In genomic region chr11:31236052-31236652, GRCh38 we compare ENCODE assay signal across 9 cellular contexts.
DNase-seq lines count a peak whose midpoint lies in the region; ATAC-seq and TF ChIP-seq lines count a peak whose summit lies in the region.
"Had no signal": no experiment of that assay in that cellular context is flagged by ENCODE, and none has a peak within 500 bp of the region (broad histone marks: within the 10 kb centered on the region; RNA-seq: fewer than 3 reads in every experiment).

No MANE protein-coding gene starts in this region.

- H3K79me2 ChIP-seq in PC-9 (ENCODE audit: low read depth) (no peaks in the 10 kb centered on the region), hepatocyte (no peaks in the 10 kb centered on the region)

- CTCF ChIA-PET in PC-9 (lab: Charles Lee): no interaction called here

- WGBS in hepatocyte (ENCODE audit: low lambda C conversion rate, missing lambda C conversion rate): 28% methylated on average over 1 of the region's 1 CpG

- no peaks in the 10 kb centered on the region for H3K36me3 ChIP-seq in PC-9 (ENCODE audit: low read depth)
- H3K36me3 ChIP-seq in hepatocyte (replicated peaks; ENCODE audit: insufficient read depth, low read depth): no peaks in the 10 kb centered on the region

- H3K9me2 ChIP-seq in PC-9 (ENCODE audit: insufficient read depth) (no peaks in the 10 kb centered on the region), hepatocyte (replicated peaks; ENCODE audit: insufficient read depth) (no peaks in the 10 kb centered on the region)

- H3K4me1 ChIP-seq in PC-9 (replicated peaks; ENCODE audit: insufficient read depth): no peaks in the 10 kb centered on the region
- no peaks in the 10 kb centered on the region for H3K4me1 ChIP-seq in hepatocyte (ENCODE audit: insufficient read depth)

- DNase-seq in DMS53 treated with DMSO at 0.1 percent for 48 hours (lab: John Stamatoyannopoulos, UW; ENCODE audit: unreplicated experiment): peak; percentile 7
- peak; percentile 25 for DNase-seq in KBM-7
- DNase-seq in PC-9: no peak
- DNase-seq in hepatocyte (ENCODE audit: low spot score): no peak
- no peak for DNase-seq in foreskin melanocyte
- DNase-seq in DMS153 treated with DMSO at 0.1 percent for 48 hours (lab: John Stamatoyannopoulos, UW; ENCODE audit: unreplicated experiment): no peak
- no peak for DNase-seq in Right ventricle myocardium inferior (ENCODE audit: missing footprints)

- H4K20me1 ChIP-seq in PC-9 (ENCODE audit: insufficient read depth): no peaks in the 10 kb centered on the region
- H4K20me1 ChIP-seq in hepatocyte (ENCODE audit: insufficient read depth, poor library complexity, severe bottlenecking): no peaks in the 10 kb centered on the region

- no peak overlapping the region for H3K27ac ChIP-seq in PC-9
- no peak overlapping the region for H3K27ac ChIP-seq in hepatocyte

- intact Hi-C loops in PC-9 (cut with micrococcal nuclease; ENCODE audit: unreplicated experiment) (loop anchor here (1.0 to 10.0 kb wide), 6 partner anchors 129 to 1059 kb away; no protein-coding TSS in a partner anchor), Right ventricle myocardium inferior (cut with DNase I) (no loop called here)

- POLR2A ChIA-PET in PC-9 (lab: Charles Lee; ENCODE audit: unreplicated experiment): no interaction called here

- no peaks in the 10 kb centered on the region for H3K9me3 ChIP-seq in PC-9 (ENCODE audit: insufficient read depth, low read depth)
- no peaks in the 10 kb centered on the region for H3K9me3 ChIP-seq in hepatocyte (ENCODE audit: low read depth)

- peak; percentile 68 for TF ChIP-seq CTCF in PC-9 (conservative IDR thresholded peaks at IDR 0.05)
- TF ChIP-seq CTCF in hepatocyte (IDR thresholded peaks at IDR 0.05; ENCODE audit: poor library complexity): peak; percentile 37

- no peaks in the 10 kb centered on the region for H3F3A ChIP-seq in PC-9 (ENCODE audit: insufficient read depth, low read depth)

- no peak overlapping the region for H3K4me3 ChIP-seq in PC-9
- no peak overlapping the region for H3K4me3 ChIP-seq in hepatocyte

- ATAC-seq in GM18873 (IDR thresholded peaks at IDR 0.05; ENCODE audit: low FRiP score, unreplicated experiment) (no peak), Right ventricle myocardium inferior (no peak)
- ATAC-seq: sciatic nerve had no signal

- H2AFZ ChIP-seq in PC-9 (no peak overlapping the region), hepatocyte (no peak overlapping the region)

- in situ Hi-C loops in KBM-7 (cut with MboI; ENCODE audit: low pct_unique_long_range_greater_than_20kb, low sequenced_read_pairs): loop anchor here (25.0 kb wide), 2 partner anchors 626 to 951 kb away; no protein-coding TSS in a partner anchor

- no TSS peak for BruUV-seq in PC-9 (replicated peaks; lab: Mats Ljungman, UMichigan)

- H3K27me3 ChIP-seq in PC-9 (ENCODE audit: insufficient read depth, low read depth) (no peaks in the 10 kb centered on the region), hepatocyte (no peaks in the 10 kb centered on the region)

- H3K4me2 ChIP-seq in PC-9 (no peak overlapping the region), hepatocyte (no peak overlapping the region)

Comparison
In these comparisons a context has a peak if more than half of its experiments do, and no peak if none do; other contexts are left out.
1. DNase-seq: peak in DMS53 treated with DMSO at 0.1 percent for 48 hours (single experiment) and KBM-7 (single experiment); none in PC-9 (0 of 2), hepatocyte (single experiment), foreskin melanocyte (single experiment), DMS153 treated with DMSO at 0.1 percent for 48 hours (single experiment) and Right ventricle myocardium inferior (single experiment).